1 cellular context compared by ENCODE assay signal in genomic region chr1:20375563-20375962, GRCh38.
TF ChIP-seq lines count a peak whose summit lies in the region.

No MANE protein-coding gene starts in this region.

TF ChIP-seq in IMR-90, 13 proteins besides CTCF, POLR2A, EP300 and RAD21:
- TF ChIP-seq MAZ (IDR thresholded peaks at IDR 0.05; ENCODE audit: borderline replicate concordance, low read depth, low read length) (no peak), BHLHE40 (IDR thresholded peaks at IDR 0.05; ENCODE audit: low read depth, low read length) (no peak), RCOR1 (IDR thresholded peaks at IDR 0.05; ENCODE audit: insufficient replicate concordance, low read length) (no peak), NFE2L2 (IDR thresholded peaks at IDR 0.05; ENCODE audit: low read depth, low read length) (no peak), CEBPB (IDR thresholded peaks at IDR 0.05; ENCODE audit: low read depth, low read length) (no peak), CHD1 (IDR thresholded peaks at IDR 0.05; ENCODE audit: low read depth, low read length) (no peak), ELK1 (IDR thresholded peaks at IDR 0.05; ENCODE audit: borderline replicate concordance, low read depth, low read length) (no peak), FOS (IDR thresholded peaks at IDR 0.05; ENCODE audit: low read depth, low read length) (no peak), RFX5 (IDR thresholded peaks at IDR 0.05; ENCODE audit: low read depth, low read length) (no peak), MAFK (IDR thresholded peaks at IDR 0.05; ENCODE audit: low read depth, low read length) (no peak), MXI1 (IDR thresholded peaks at IDR 0.05; ENCODE audit: borderline replicate concordance, low read depth, low read length) (no peak), SMC3 (IDR thresholded peaks at IDR 0.05; ENCODE audit: low read depth, low read length) (no peak)
- TF ChIP-seq, protein P1, sequence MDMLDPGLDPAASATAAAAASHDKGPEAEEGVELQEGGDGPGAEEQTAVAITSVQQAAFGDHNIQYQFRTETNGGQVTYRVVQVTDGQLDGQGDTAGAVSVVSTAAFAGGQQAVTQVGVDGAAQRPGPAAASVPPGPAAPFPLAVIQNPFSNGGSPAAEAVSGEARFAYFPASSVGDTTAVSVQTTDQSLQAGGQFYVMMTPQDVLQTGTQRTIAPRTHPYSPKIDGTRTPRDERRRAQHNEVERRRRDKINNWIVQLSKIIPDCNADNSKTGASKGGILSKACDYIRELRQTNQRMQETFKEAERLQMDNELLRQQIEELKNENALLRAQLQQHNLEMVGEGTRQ (IDR thresholded peaks at IDR 0.05; ENCODE audit: low read depth, low read length), result no peak
